Comparison of ENCODE assay signal across 13 cellular contexts in the genomic region with DNA sequence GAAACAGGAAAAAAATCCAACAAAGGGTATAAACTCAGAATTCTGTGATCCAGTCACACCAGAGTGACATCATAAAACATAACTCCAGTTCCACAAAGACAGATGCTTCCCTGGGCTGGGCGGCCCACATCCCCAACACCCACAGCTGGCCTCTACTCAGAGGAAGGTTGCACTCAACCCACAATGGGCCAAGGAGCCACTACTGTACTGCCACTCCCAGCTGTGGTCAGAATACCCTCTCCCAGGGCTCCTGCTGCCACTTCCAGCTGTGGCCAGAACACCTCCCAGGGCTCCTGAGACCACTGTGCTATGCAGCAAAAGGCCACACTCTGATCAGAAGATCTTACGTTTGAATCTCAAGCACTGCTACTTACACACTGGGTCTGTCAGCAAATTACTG. TPM values are rescaled to one million over a fixed set of nuclear protein-coding genes. Genes with fewer than 3 reads are reported as not detected.
DNase-seq lines count a peak whose midpoint lies in the region; ATAC-seq, FAIRE-seq and TF ChIP-seq lines count a peak whose summit lies in the region.
"Had no signal": no experiment of that assay in that cellular context is flagged by ENCODE, and none has a peak within 500 bp of the region (broad histone marks: within the 10 kb centered on the region; RNA-seq: fewer than 3 reads in every experiment).

No MANE protein-coding gene starts in this region.

- intact Hi-C loops in HepG2 (cut with micrococcal nuclease; ENCODE audit: unreplicated experiment), result loop anchor here (2.0 kb wide), 1 partner anchor 16 kb away; no protein-coding TSS in a partner anchor
- intact Hi-C loops in lower leg skin (cut with DNase I; ENCODE audit: low total_unique reads), result no loop called here

- H3K27me3 ChIP-seq in liver (ENCODE audit: control insufficient read depth in 4 of 4, insufficient read depth in 4 of 4, low read length in 3 of 4) (no peaks in the 10 kb centered on the region), HepG2 (ENCODE audit: control insufficient read depth in 1 of 2, insufficient read depth in 2 of 2, low read length in 2 of 2) (no peaks in the 10 kb centered on the region)
- H3K27me3 ChIP-seq: foreskin keratinocyte had no signal

- H3K27me3 Mint-ChIP-seq in T-cell, result no peaks in the 10 kb centered on the region
- H3K27me3 Mint-ChIP-seq: activated naive CD4-positive, alpha-beta T cell treated with anti-CD3 and anti-CD28 coated beads, Interleukin-2, amount 50 U/mL, for 24 hours had no signal

- peak overlapping the region; percentile 34 to 71 for H3K27ac Mint-ChIP-seq in T-cell
- H3K27ac Mint-ChIP-seq: activated naive CD4-positive, alpha-beta T cell treated with anti-CD3 and anti-CD28 coated beads, Interleukin-2, amount 50 U/mL, for 24 hours; CD8-positive, alpha-beta T cell had no signal

- no peak for ATAC-seq in HepG2
- ATAC-seq in T-cell (replicated peaks in 1 of 4), result no peak
- ATAC-seq in GM19455 (IDR thresholded peaks at IDR 0.05; ENCODE audit: unreplicated experiment), result no peak
- ATAC-seq: CD8-positive, alpha-beta T cell had no signal

- peaks cover 12% of the 10 kb centered on the region for H3K79me2 ChIP-seq in HepG2 (ENCODE audit: insufficient read depth, low read length)

- CTCF ChIA-PET in HepG2 (lab: Yijun Ruan, JAX; ENCODE audit: low intra/inter-chr PET ratio, low total read pairs) (no interaction called here), T-cell (lab: Charles Lee) (no interaction called here)

- no peak for TF ChIP-seq RAD21 in liver (IDR thresholded peaks at IDR 0.05)
- TF ChIP-seq RAD21 in HepG2 (CRISPR knock-in tag; IDR thresholded peaks at IDR 0.05), result no peak

- no peak overlapping the region for H3K9ac ChIP-seq in liver (ENCODE audit: low read depth in 1 of 2, low read length in 2 of 2)
- no peak overlapping the region for H3K9ac ChIP-seq in HepG2 (ENCODE audit: insufficient read depth, low read depth, low read length)
- H3K9ac ChIP-seq: parathyroid adenoma had no signal

- no peak overlapping the region for H3K4me2 ChIP-seq in HepG2 (ENCODE audit: low read depth, low read length)

- H3K4me3 ChIP-seq in liver (ENCODE audit: low read depth in 1 of 3, low read length in 3 of 3) (no peak overlapping the region), HepG2 (replicated peaks in 1 of 3; ENCODE audit: insufficient read depth in 1 of 3, low read depth in 2 of 3, low read length in 3 of 3) (no peak overlapping the region), lower leg skin (ENCODE audit: low read depth, poor library complexity, severe bottlenecking) (no peak overlapping the region)

- H3K9me3 Mint-ChIP-seq in T-cell, result no peaks in the 10 kb centered on the region
- H3K9me3 Mint-ChIP-seq: activated naive CD4-positive, alpha-beta T cell treated with anti-CD3 and anti-CD28 coated beads, Interleukin-2, amount 50 U/mL, for 24 hours; CD8-positive, alpha-beta T cell had no signal

- no peaks in the 10 kb centered on the region for H3K36me3 Mint-ChIP-seq in T-cell
- H3K36me3 Mint-ChIP-seq: activated naive CD4-positive, alpha-beta T cell treated with anti-CD3 and anti-CD28 coated beads, Interleukin-2, amount 50 U/mL, for 24 hours; CD8-positive, alpha-beta T cell had no signal

- in situ Hi-C loops in HepG2 (cut with HindIII; ENCODE audit: extremely low pct_ligation_motif_present, low pct_unique_long_range_greater_than_20kb), result loop anchor here (5.0 kb wide), 1 partner anchor 33 kb away; no protein-coding TSS in a partner anchor

- no TSS peak for BruUV-seq in HepG2 (replicated peaks; lab: Mats Ljungman, UMichigan)

- TF ChIP-seq POLR2A in HepG2 (IDR thresholded peaks at IDR 0.05; ENCODE audit: insufficient read depth in 1 of 2, low read depth in 2 of 2, low read length in 2 of 2), result no peak
- TF ChIP-seq POLR2A in lower leg skin (IDR thresholded peaks at IDR 0.05), result no peak

- DNase-seq in HepG2 (ENCODE audit: low spot score) (no peak), T-cell (no peak), myocyte (ENCODE audit: low read depth) (peak; percentile 29), lower leg skin (ENCODE audit: low spot score in 2 of 2) (no peak), mucosa of gallbladder (ENCODE audit: low spot score) (no peak)
- DNase-seq: CD8-positive, alpha-beta T cell; foreskin keratinocyte; midbrain; substantia nigra had no signal

- H2AFZ ChIP-seq in HepG2 (ENCODE audit: low read length), result no peak overlapping the region
- H2AFZ ChIP-seq: parathyroid adenoma had no signal

- H4K20me1 ChIP-seq in HepG2 (ENCODE audit: insufficient read depth, low read length), result peaks cover 3% of the 10 kb centered on the region; the same call in 1 of the 2 replicates

- WGBS in liver, result 81% methylated on average over 2 of the region's 2 CpGs
- WGBS in HepG2 (ENCODE audit: low lambda C conversion rate), result 100% methylated on average over 2 of the region's 2 CpGs
- WGBS in lower leg skin, 2 donors, result 88 to 93% methylated on average over 2 of the region's 2 CpGs

- no peak for FAIRE-seq in HepG2 (lab: Jason Lieb, UNC)

- POLR2A ChIA-PET in HepG2 (lab: Yijun Ruan, JAX), result interaction anchor here (1.5 kb wide), 1 partner anchor 18 kb away, joined by 3 read pairs; no protein-coding TSS in a partner anchor
- POLR2A ChIA-PET in T-cell (lab: Charles Lee), result interaction anchor here in 1 of 2 donors (0.6 kb wide), 1 partner anchor 149 kb away, joined by 3 read pairs; no protein-coding TSS in a partner anchor

- TF ChIP-seq EP300 in HepG2 (IDR thresholded peaks at IDR 0.05; ENCODE audit: low read depth in 2 of 2, low read length in 2 of 2) (no peak), HepG2 (CRISPR knock-in tag; IDR thresholded peaks at IDR 0.05; ENCODE audit: borderline replicate concordance) (no peak)

- peak overlapping the region in 1 of 3 donors; percentile 45 for H3K4me3 Mint-ChIP-seq in T-cell
- H3K4me3 Mint-ChIP-seq: activated naive CD4-positive, alpha-beta T cell treated with anti-CD3 and anti-CD28 coated beads, Interleukin-2, amount 50 U/mL, for 24 hours had no signal

- peaks cover 14 to 73% (median 61%) of the 10 kb centered on the region in 4 donors for H3K4me1 ChIP-seq in liver (ENCODE audit: control insufficient read depth in 4 of 4, insufficient read depth in 4 of 4, low read length in 3 of 4)
- H3K4me1 ChIP-seq in HepG2 (ENCODE audit: insufficient read depth, low read length), result peaks cover 76% of the 10 kb centered on the region
- H3K4me1 ChIP-seq: foreskin keratinocyte had no signal

- peak overlapping the region; percentile 73 to 78 for H3K27ac ChIP-seq in liver (ENCODE audit: low read depth in 1 of 2, low read length in 2 of 2)
- no peak overlapping the region for H3K27ac ChIP-seq in HepG2 (ENCODE audit: extremely low read length, insufficient read depth, low read length)
- H3K27ac ChIP-seq: foreskin keratinocyte had no signal

- H3K4me1 Mint-ChIP-seq in T-cell, result peaks cover 43 to 79% (median 60%) of the 10 kb centered on the region in 3 donors

- no peaks in the 10 kb centered on the region for H3K36me3 ChIP-seq in liver (ENCODE audit: control insufficient read depth in 4 of 4, insufficient read depth in 3 of 4, low read depth in 1 of 4, low read length in 3 of 4)
- no peaks in the 10 kb centered on the region for H3K36me3 ChIP-seq in HepG2 (replicated peaks in 1 of 2; ENCODE audit: control insufficient read depth in 1 of 2, insufficient read depth in 2 of 2, low read length in 2 of 2)

- no peak for TF ChIP-seq CTCF in liver (IDR thresholded peaks at IDR 0.05; ENCODE audit: low read depth, low read length, missing input control)
- TF ChIP-seq CTCF in HepG2 (CRISPR knock-in tag; IDR thresholded peaks at IDR 0.05), result no peak
- no peak for TF ChIP-seq CTCF in lower leg skin (IDR thresholded peaks at IDR 0.05)

- no peaks in the 10 kb centered on the region for H3K9me3 ChIP-seq in liver (ENCODE audit: control insufficient read depth in 4 of 4, low read length in 3 of 4)
- no peaks in the 10 kb centered on the region for H3K9me3 ChIP-seq in HepG2 (ENCODE audit: low read length)

TF ChIP-seq in liver, 16 proteins besides CTCF, POLR2A, EP300 and RAD21 (continues in another document):
- TF ChIP-seq HNF4G (IDR thresholded peaks at IDR 0.05) (no peak), GABPA (IDR thresholded peaks at IDR 0.05 in 1 of 2, conservative IDR thresholded peaks at IDR 0.05 in 1 of 2) (no peak)

TF ChIP-seq in HepG2, 621 proteins besides CTCF, POLR2A, EP300 and RAD21 (continues in another document):
- TF ChIP-seq, protein P1, sequence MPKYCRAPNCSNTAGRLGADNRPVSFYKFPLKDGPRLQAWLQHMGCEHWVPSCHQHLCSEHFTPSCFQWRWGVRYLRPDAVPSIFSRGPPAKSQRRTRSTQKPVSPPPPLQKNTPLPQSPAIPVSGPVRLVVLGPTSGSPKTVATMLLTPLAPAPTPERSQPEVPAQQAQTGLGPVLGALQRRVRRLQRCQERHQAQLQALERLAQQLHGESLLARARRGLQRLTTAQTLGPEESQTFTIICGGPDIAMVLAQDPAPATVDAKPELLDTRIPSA (CRISPR knock-in tag; IDR thresholded peaks at IDR 0.05; ENCODE audit: borderline replicate concordance), result no peak

RNA-seq across cellular contexts. Expression of a gene that starts 18.3 kb away (rescaled TPM):
- 10 to 100 TPM; 21.2 to 36.4 TPM for total RNA-seq in liver
- polyA plus RNA-seq in liver, result 10 to 100 TPM; 59.4 to 98.8 TPM
- total RNA-seq in HepG2 (2016; rRNA removed; fragmentation: Illumina TruSeq; extraction: Trizol), result 26.8 and 28.5 TPM in 2 replicates
- 32.8 and 44.9 TPM in 2 replicates for total RNA-seq in HepG2 (2016; cell fraction: cytosol; rRNA removed; fragmentation: Illumina TruSeq; extraction: Trizol; ENCODE audit: low read depth)
- 24.0 and 27.8 TPM in 2 replicates for total RNA-seq in HepG2 (2016; cell fraction: insoluble cytoplasmic fraction; rRNA removed; fragmentation: Illumina TruSeq; extraction: Trizol)
- total RNA-seq in HepG2 (2016; cell fraction: membrane; rRNA removed; fragmentation: Illumina TruSeq; extraction: Trizol), result 39.9 and 58.1 TPM in 2 replicates
- total RNA-seq in HepG2 (2016; cell fraction: nucleus; rRNA removed; fragmentation: Illumina TruSeq; extraction: Trizol), result 9.4 and 14.7 TPM in 2 replicates
- polyA plus RNA-seq in HepG2 (2011; rRNA removed), result 10.6 and 11.7 TPM in 2 replicates
- polyA plus RNA-seq in HepG2 (2011; cell fraction: cytosol; rRNA removed), result 8.0 and 8.3 TPM in 2 replicates
- polyA plus RNA-seq in HepG2 (2011; cell fraction: nucleus; rRNA removed), result 7.7 and 10.0 TPM in 2 replicates
- 19.1 and 21.9 TPM in 2 replicates for polyA plus RNA-seq in HepG2 (2012)
- 45.6 and 73.6 TPM in 2 replicates for polyA plus RNA-seq in HepG2 (2016; cell fraction: cytosol; fragmentation: Illumina TruSeq; extraction: Trizol; ENCODE audit: low read depth)
- 34.5 and 47.2 TPM in 2 replicates for polyA plus RNA-seq in HepG2 (2016; cell fraction: insoluble cytoplasmic fraction; fragmentation: Illumina TruSeq; extraction: Trizol; ENCODE audit: low read depth)
- polyA plus RNA-seq in HepG2 (2016; cell fraction: membrane; fragmentation: Illumina TruSeq; extraction: Trizol; ENCODE audit: low read depth), result 48.5 and 75.7 TPM in 2 replicates
- 26.9 and 36.1 TPM in 2 replicates for polyA plus RNA-seq in HepG2 (2016; cell fraction: nucleus; fragmentation: Illumina TruSeq; extraction: Trizol; ENCODE audit: insufficient read depth, low read depth)
- 1.9 and 16.7 TPM in 2 replicates for polyA minus RNA-seq in HepG2 (2011; rRNA and poly(A)+ RNA removed; ENCODE audit: low replicate concordance)
- 3.5 TPM in 1 of 2 replicates, not detected in the other for polyA minus RNA-seq in HepG2 (2011; cell fraction: cytosol; rRNA and poly(A)+ RNA removed)
- 2.2 and 6.6 TPM in 2 replicates for polyA minus RNA-seq in HepG2 (2011; cell fraction: nucleus; rRNA and poly(A)+ RNA removed)
- 1 to 10 TPM in 4 of 5 donors, not detected in 1; 2.2 to 6.5 (median 4.7) TPM for total RNA-seq in T-cell
- total RNA-seq in myocyte, result 2.2 and 5.6 TPM in 2 replicates
- polyA plus RNA-seq in myocyte (2012), result 24.2 TPM
- total RNA-seq in lower leg skin, result 10 to 100 TPM in 3 of 4 donors, 1 to 10 TPM in 1; 8.2 to 30.4 (median 15.3) TPM
- total RNA-seq in mucosa of gallbladder, result 62.4 TPM
